Comparison of ENCODE assay signal across 8 cellular contexts in the genomic region with DNA sequence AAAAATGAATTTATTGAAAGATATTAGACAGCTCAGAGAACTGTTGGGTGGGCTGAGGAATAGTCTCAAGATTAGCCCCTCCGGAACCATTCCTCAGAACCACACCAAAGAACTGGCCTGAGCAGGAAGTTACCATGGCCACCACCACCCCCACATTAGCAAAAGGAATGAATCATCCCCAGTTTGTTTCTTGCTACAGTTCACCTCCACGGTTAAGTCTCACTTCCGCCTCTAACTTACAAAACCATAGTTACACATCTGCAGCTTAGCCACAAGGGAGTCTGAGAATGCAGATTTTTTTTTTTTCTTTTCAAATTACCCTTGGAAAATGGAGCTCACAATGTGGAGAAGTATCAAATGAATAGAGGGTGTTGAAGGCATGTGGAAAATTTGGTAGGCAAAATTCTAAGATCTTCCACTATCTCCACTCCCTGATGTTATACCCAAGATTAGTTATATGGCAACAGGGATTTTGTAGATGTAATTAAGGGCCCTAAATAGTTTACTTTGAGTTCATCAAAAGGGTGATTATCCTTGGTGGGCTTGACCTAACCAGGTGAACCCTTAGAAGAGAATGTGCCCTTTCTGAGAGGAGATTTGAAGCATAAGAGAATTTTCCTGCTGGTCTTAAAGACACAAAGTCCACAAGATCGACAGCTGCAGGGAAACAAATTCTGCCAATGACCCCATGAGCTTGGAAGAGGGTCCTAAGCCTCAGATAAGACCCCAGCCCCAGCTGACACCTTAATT.
DNase-seq lines count a peak whose midpoint lies in the region; ATAC-seq and TF ChIP-seq lines count a peak whose summit lies in the region.

No MANE protein-coding gene starts in this region.

- H3K36me3 Mint-ChIP-seq in WTC11: no peaks in the 10 kb centered on the region

- DNase-seq in WTC11 (ENCODE audit: low spot score) (no peak), fibroblast of pulmonary artery (ENCODE audit: low read depth) (peak; percentile 88), posterior vena cava (ENCODE audit: low spot score) (no peak), C1 segment of cervical spinal cord (lab: John Stamatoyannopoulos, UW) (no peak)
- DNase-seq in stimulated activated CD8-positive, alpha-beta memory T cell treated with anti-CD3 and anti-CD28 coated beads, Interleukin-7, amount 100 ng/mL, for 4 hours (ENCODE audit: low read depth in 2 of 2): peak; percentile 21 to 29

- H3K4me2 ChIP-seq in DOHH2 (ENCODE audit: low read length): peak overlapping the region; percentile 60

- peak overlapping the region; percentile 43 for H3K4me3 ChIP-seq in DOHH2 (ENCODE audit: low read length)
- no peak overlapping the region for H3K4me3 ChIP-seq in fibroblast of pulmonary artery (replicated peaks; ENCODE audit: low read depth, low read length)

- intact Hi-C loops in posterior vena cava (cut with DNase I): no loop called here

- H3K27ac Mint-ChIP-seq in WTC11: no peak overlapping the region

- H3K27ac ChIP-seq in DOHH2 (ENCODE audit: low read depth, low read length): no peak overlapping the region

- H4K20me1 ChIP-seq in DOHH2 (ENCODE audit: control insufficient read depth, insufficient read depth, low read depth, low read length): no peaks in the 10 kb centered on the region

- no peak overlapping the region for H3K4me3 Mint-ChIP-seq in WTC11

- peaks cover 23% of the 10 kb centered on the region for H3K4me1 Mint-ChIP-seq in WTC11

- no peaks in the 10 kb centered on the region for H3K9me3 Mint-ChIP-seq in WTC11

- no peaks in the 10 kb centered on the region for H3F3A ChIP-seq in DOHH2 (ENCODE audit: control insufficient read depth, insufficient read depth)

- peaks cover 26% of the 10 kb centered on the region for H3K4me1 ChIP-seq in DOHH2 (ENCODE audit: control insufficient read depth, low read length)

- peak; percentile 99 for ATAC-seq in GM21381 (IDR thresholded peaks at IDR 0.05; ENCODE audit: unreplicated experiment)
- peak; percentile 98 for ATAC-seq in HG03571 (IDR thresholded peaks at IDR 0.05; ENCODE audit: unreplicated experiment)
- ATAC-seq in WTC11: 0 out of 2 replicates have a peak, but pooled peaks have one; percentile 22

- H3K36me3 ChIP-seq in DOHH2 (ENCODE audit: control insufficient read depth, low read length): no peaks in the 10 kb centered on the region

- CTCF ChIA-PET in WTC11 (lab: Charles Lee): interaction anchor here (0.6 kb wide), 1 partner anchor 57 kb away, joined by 3 read pairs; no protein-coding TSS in a partner anchor

- H3K9me2 ChIP-seq in DOHH2 (replicated peaks; ENCODE audit: control insufficient read depth, low read length): no peaks in the 10 kb centered on the region

- no peak for TF ChIP-seq CTCF in DOHH2 (IDR thresholded peaks at IDR 0.05; ENCODE audit: low read depth, low read length, poor library complexity, severe bottlenecking)
- TF ChIP-seq CTCF in WTC11 (IDR thresholded peaks at IDR 0.05): no peak
- no peak for TF ChIP-seq CTCF in fibroblast of pulmonary artery (IDR thresholded peaks at IDR 0.05; ENCODE audit: low read length, missing control alignments)

- H3K79me2 ChIP-seq in DOHH2 (ENCODE audit: control insufficient read depth, low read length): no peaks in the 10 kb centered on the region

- no peaks in the 10 kb centered on the region for H3K27me3 Mint-ChIP-seq in WTC11 (ENCODE audit: low read depth)

- POLR2A ChIA-PET in WTC11 (lab: Charles Lee): no interaction called here

- no peaks in the 10 kb centered on the region for H3K9me3 ChIP-seq in DOHH2 (ENCODE audit: control insufficient read depth, insufficient read depth, low read length)

- H3K27me3 ChIP-seq in DOHH2 (ENCODE audit: control insufficient read depth, low read length): no peaks in the 10 kb centered on the region

TF ChIP-seq in WTC11, 78 proteins besides CTCF, POLR2A, EP300 and RAD21:
- TF ChIP-seq ATF6 (CRISPR knock-in tag; IDR thresholded peaks at IDR 0.05) (no peak), ZNF416 (CRISPR knock-in tag; IDR thresholded peaks at IDR 0.05) (no peak), AFF4 (CRISPR knock-in tag; IDR thresholded peaks at IDR 0.05; ENCODE audit: borderline replicate concordance) (no peak), FOXP1 (CRISPR knock-in tag; IDR thresholded peaks at IDR 0.05; ENCODE audit: borderline replicate concordance) (no peak), NFYB (CRISPR knock-in tag; conservative IDR thresholded peaks at IDR 0.05; ENCODE audit: low read depth) (no peak), ELF4 (CRISPR knock-in tag; IDR thresholded peaks at IDR 0.05; ENCODE audit: low read depth) (no peak), NR2C2 (CRISPR knock-in tag; IDR thresholded peaks at IDR 0.05) (no peak), NFATC4 (CRISPR knock-in tag; IDR thresholded peaks at IDR 0.05) (no peak)
- TF ChIP-seq, protein P1, sequence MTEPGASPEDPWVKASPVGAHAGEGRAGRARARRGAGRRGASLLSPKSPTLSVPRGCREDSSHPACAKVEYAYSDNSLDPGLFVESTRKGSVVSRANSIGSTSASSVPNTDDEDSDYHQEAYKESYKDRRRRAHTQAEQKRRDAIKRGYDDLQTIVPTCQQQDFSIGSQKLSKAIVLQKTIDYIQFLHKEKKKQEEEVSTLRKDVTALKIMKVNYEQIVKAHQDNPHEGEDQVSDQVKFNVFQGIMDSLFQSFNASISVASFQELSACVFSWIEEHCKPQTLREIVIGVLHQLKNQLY (CRISPR knock-in tag; IDR thresholded peaks at IDR 0.05): no peak

Comparison
In these comparisons a context has a peak if more than half of its experiments do, and no peak if none do; other contexts are left out.
1. ATAC-seq: peak in every context shown above with its lines; median percentile 99 in GM21381; 98 in HG03571; 22 in WTC11.
2. DNase-seq: peak in fibroblast of pulmonary artery (single experiment) and stimulated activated CD8-positive, alpha-beta memory T cell treated with anti-CD3 and anti-CD28 coated beads, Interleukin-7, amount 100 ng/mL, for 4 hours (2 of 2); none in WTC11 (single experiment), posterior vena cava (single experiment) and C1 segment of cervical spinal cord (0 of 14).